Comparison of ENCODE assay signal across 7 cellular contexts in genomic region chrX:56231706-56232105, GRCh38. TPM values are rescaled to one million over a fixed set of nuclear protein-coding genes. Genes with fewer than 3 reads are reported as not detected.
DNase-seq lines count a peak whose midpoint lies in the region; ATAC-seq and TF ChIP-seq lines count a peak whose summit lies in the region.

No MANE protein-coding gene starts in this region.

- DNase-seq in NCI-H2227 treated with DMSO at 0.1 percent for 48 hours (lab: John Stamatoyannopoulos, UW), result peak; percentile 16
- no peak for DNase-seq in MCF 10A (ENCODE audit: unreplicated experiment)
- peak; percentile 5 for DNase-seq in inferior parietal cortex (ENCODE audit: extremely low spot score)
- no peak for DNase-seq in stimulated activated naive CD8-positive, alpha-beta T cell treated with anti-CD3 and anti-CD28 coated beads, Interleukin-15, amount 100 ng/mL, for 72 hours
- DNase-seq in OCI-LY7 (ENCODE audit: low spot score), result no peak
- no peak for DNase-seq in germinal center (ENCODE audit: low spot score)

- H4K20me1 ChIP-seq in OCI-LY7 (ENCODE audit: insufficient read depth, low read length), result no peaks in the 10 kb centered on the region

- H3K27ac Mint-ChIP-seq in MCF 10A (ENCODE audit: low read depth, unreplicated experiment), result peak overlapping the region; percentile 84
- H3K27ac Mint-ChIP-seq in stimulated activated naive CD8-positive, alpha-beta T cell treated with anti-CD3 and anti-CD28 coated beads, Interleukin-15, amount 100 ng/mL, for 72 hours, result no peak overlapping the region

- no peaks in the 10 kb centered on the region for H3K79me2 ChIP-seq in OCI-LY7 (ENCODE audit: insufficient read depth, low read depth, low read length)

- TF ChIP-seq CTCF in MCF 10A (IDR thresholded peaks at IDR 0.05; ENCODE audit: unreplicated experiment), result no peak
- no peak for TF ChIP-seq CTCF in OCI-LY7 (conservative IDR thresholded peaks at IDR 0.05; ENCODE audit: low read length)

- H3K9me3 ChIP-seq in OCI-LY7 (ENCODE audit: low read length), result no peaks in the 10 kb centered on the region

- BruUV-seq in MCF 10A (replicated peaks; lab: Mats Ljungman, UMichigan) (no TSS peak), OCI-LY7 (replicated peaks; lab: Mats Ljungman, UMichigan) (no TSS peak)

- no peak for ATAC-seq in stimulated activated naive CD8-positive, alpha-beta T cell treated with anti-CD3 and anti-CD28 coated beads, Interleukin-15, amount 100 ng/mL, for 72 hours
- ATAC-seq in HG02981 (IDR thresholded peaks at IDR 0.05; ENCODE audit: unreplicated experiment), result no peak

- no peaks in the 10 kb centered on the region for H3K36me3 ChIP-seq in OCI-LY7 (ENCODE audit: insufficient read depth, low read length)

- peaks cover 46% of the 10 kb centered on the region for H3K27me3 Mint-ChIP-seq in MCF 10A (ENCODE audit: insufficient read depth, unreplicated experiment)
- H3K27me3 Mint-ChIP-seq in stimulated activated naive CD8-positive, alpha-beta T cell treated with anti-CD3 and anti-CD28 coated beads, Interleukin-15, amount 100 ng/mL, for 72 hours, result peaks cover 15% of the 10 kb centered on the region

- CTCF ChIA-PET in MCF 10A (lab: Yijun Ruan, JAX), result interaction anchor here (0.5 to 4.0 kb wide), 4 partner anchors 12 to 497 kb away, joined by 3 to 26 read pairs (median 5); partner anchors contain the start of gene NBDY
- CTCF ChIA-PET in OCI-LY7 (lab: Charles Lee; ENCODE audit: unreplicated experiment), result no interaction called here

- no peaks in the 10 kb centered on the region for H3K9me2 ChIP-seq in OCI-LY7 (ENCODE audit: insufficient read depth, low read length)

- no peaks in the 10 kb centered on the region for H3K4me1 ChIP-seq in OCI-LY7 (ENCODE audit: insufficient read depth, low read length, poor library complexity, severe bottlenecking)

- intact Hi-C loops in MCF 10A (cut with micrococcal nuclease), result loop anchor here (2.0 to 5.0 kb wide), 3 partner anchors 17 to 514 kb away; partner anchors contain the start of genes NBDY and RRAGB
- intact Hi-C loops in OCI-LY7 (cut with micrococcal nuclease; ENCODE audit: unreplicated experiment), result no loop called here

- H3K4me3 ChIP-seq in OCI-LY7 (ENCODE audit: low read depth, low read length, poor library complexity, severe bottlenecking), result no peak overlapping the region

- no peak overlapping the region for H3K4me2 ChIP-seq in OCI-LY7 (ENCODE audit: low read length)

- H3K9me3 Mint-ChIP-seq in MCF 10A (ENCODE audit: unreplicated experiment), result no peaks in the 10 kb centered on the region
- H3K9me3 Mint-ChIP-seq in stimulated activated naive CD8-positive, alpha-beta T cell treated with anti-CD3 and anti-CD28 coated beads, Interleukin-15, amount 100 ng/mL, for 72 hours, result no peaks in the 10 kb centered on the region

- peak overlapping the region; percentile 83 for H3K4me3 Mint-ChIP-seq in MCF 10A (ENCODE audit: unreplicated experiment)
- H3K4me3 Mint-ChIP-seq in stimulated activated naive CD8-positive, alpha-beta T cell treated with anti-CD3 and anti-CD28 coated beads, Interleukin-15, amount 100 ng/mL, for 72 hours, result peak overlapping the region; percentile 39 to 89

- peaks cover 13% of the 10 kb centered on the region for H3K4me1 Mint-ChIP-seq in MCF 10A (ENCODE audit: insufficient read depth, unreplicated experiment)
- H3K4me1 Mint-ChIP-seq in stimulated activated naive CD8-positive, alpha-beta T cell treated with anti-CD3 and anti-CD28 coated beads, Interleukin-15, amount 100 ng/mL, for 72 hours, result peaks cover 23% of the 10 kb centered on the region

- peaks cover 5% of the 10 kb centered on the region for H3K36me3 Mint-ChIP-seq in MCF 10A (ENCODE audit: insufficient read depth, unreplicated experiment)

- no peak overlapping the region for H3K27ac ChIP-seq in OCI-LY7 (ENCODE audit: low read depth, low read length, poor library complexity, severe bottlenecking)

- POLR2A ChIA-PET in MCF 10A (lab: Yijun Ruan, JAX) (interaction anchor here (0.7 to 2.2 kb wide), 4 partner anchors 10 to 16 kb away, joined by 4 to 7 read pairs (median 6); no protein-coding TSS in a partner anchor), OCI-LY7 (lab: Charles Lee) (no interaction called here)

- H2AFZ ChIP-seq in OCI-LY7 (ENCODE audit: low read length), result no peak overlapping the region

RNA-seq across cellular contexts. Expression of gene KLF8, which starts 0.5 kb away (rescaled TPM):
- total RNA-seq in MCF 10A (2022) (12.6 and 14.0 TPM in 2 replicates), OCI-LY7 (2022) (not detected in 2 replicates)
- total RNA-seq in OCI-LY7 (2014; rRNA removed; shearing (Covaris generic)), result not detected in 2 replicates

Comparison
In these comparisons a context has a peak if more than half of its experiments do, and no peak if none do; other contexts are left out.
1. DNase-seq: peak in NCI-H2227 treated with DMSO at 0.1 percent for 48 hours (single experiment) and inferior parietal cortex (single experiment); none in MCF 10A (single experiment), stimulated activated naive CD8-positive, alpha-beta T cell treated with anti-CD3 and anti-CD28 coated beads, Interleukin-15, amount 100 ng/mL, for 72 hours (0 of 2), OCI-LY7 (single experiment) and germinal center (single experiment).
2. RNA of gene KLF8, which starts 0.5 kb away (total RNA-seq): 12.6 to 14.0 TPM in MCF 10A; not detected in OCI-LY7; every median in the first group is over 10 times any median in the second.